In genomic region chr2:21118302-21118920, GRCh38 we compare ENCODE assay signal across 10 cellular contexts. TPM values are rescaled to one million over a fixed set of nuclear protein-coding genes. Genes with fewer than 3 reads are reported as not detected.
DNase-seq lines count a peak whose midpoint lies in the region; ATAC-seq and TF ChIP-seq lines count a peak whose summit lies in the region.
"Had no signal": no experiment of that assay in that cellular context is flagged by ENCODE, and none has a peak within 500 bp of the region (broad histone marks: within the 10 kb centered on the region; RNA-seq: fewer than 3 reads in every experiment).

No MANE protein-coding gene starts in this region.

- no peak overlapping the region for H3K27ac Mint-ChIP-seq in HFFc6

- H3K27me3 Mint-ChIP-seq in HFFc6 (ENCODE audit: insufficient read depth), result peaks cover 2% of the 10 kb centered on the region; the same call in 1 of the 2 replicates

- H3K27ac ChIP-seq in dorsolateral prefrontal cortex, result no peak overlapping the region
- H3K27ac ChIP-seq: BLaER1, pancreas had no signal

- no peaks in the 10 kb centered on the region for H3K36me3 Mint-ChIP-seq in HFFc6 (ENCODE audit: low read depth)

- peaks cover 0 to 34% (median 3%) of the 10 kb centered on the region in 45 donors for H3K27me3 ChIP-seq in dorsolateral prefrontal cortex
- H3K27me3 ChIP-seq: BLaER1 had no signal

- no peaks in the 10 kb centered on the region for H3K4me1 Mint-ChIP-seq in HFFc6 (ENCODE audit: low read depth)

- no peak for ATAC-seq in GM18502 (IDR thresholded peaks at IDR 0.05; ENCODE audit: poor library complexity, unreplicated experiment)

- intact Hi-C loops in dorsolateral prefrontal cortex (cut with DNase I), result loop anchor here in 1 of 2 donors (5.0 kb wide), 2 partner anchors 76 to 456 kb away; partner anchors contain the start of gene APOB

- no peak overlapping the region for H3K4me3 ChIP-seq in dorsolateral prefrontal cortex
- H3K4me3 ChIP-seq: BLaER1, pancreas had no signal

- H3K4me3 Mint-ChIP-seq in HFFc6, result no peak overlapping the region

- TF ChIP-seq CTCF in HFFc6 (IDR thresholded peaks at IDR 0.05), result peak; percentile 65
- peak in 55 of 56 donors; percentile 40 to 82 (median 62) for TF ChIP-seq CTCF in dorsolateral prefrontal cortex (IDR thresholded peaks at IDR 0.05 in 54 of 56, conservative IDR thresholded peaks at IDR 0.05 in 2 of 56; ENCODE audit: low read depth in 1 of 56, partially characterized antibody in 56 of 56)

- peaks cover 30% of the 10 kb centered on the region for H3K9me3 Mint-ChIP-seq in HFFc6

- DNase-seq in NCI-H1417 (lab: John Stamatoyannopoulos, UW) (peak; percentile 7 to 49 (median 13)), NCI-H1417 treated with DMSO at 0.1 percent for 48 hours (lab: John Stamatoyannopoulos, UW) (no peak), HFFc6 (peak; percentile 4), NCI-H82 (lab: John Stamatoyannopoulos, UW) (peak; percentile 76), dorsolateral prefrontal cortex (peak in 3 of 10 donors; percentile 6 to 59 (median 47)), mucosa of gallbladder (ENCODE audit: low spot score) (peak; percentile 48), T1000 (lab: John Stamatoyannopoulos, UW) (no peak)

RNA-seq across cellular contexts. Expression of gene TDRD15, which starts 5.4 kb away (rescaled TPM):
- not detected for total RNA-seq in HFFc6 (2021; fragmentation: NEBNext Ultra II Directional; extraction: Animal tissue kit (Norgen Biotek cat#: 25700))
- total RNA-seq in dorsolateral prefrontal cortex (under 1 TPM in 20 of 120 experiments, not detected in 100; 0.07 to 0.19 (median 0.10) TPM), mucosa of gallbladder (not detected)
- total RNA-seq: pancreas had no signal

Comparison
In these comparisons a context has a peak if more than half of its experiments do, and no peak if none do; other contexts are left out.
1. DNase-seq: peak in NCI-H1417 (3 of 3), HFFc6 (single experiment), NCI-H82 (single experiment) and mucosa of gallbladder (single experiment); none in NCI-H1417 treated with DMSO at 0.1 percent for 48 hours (single experiment) and T1000 (single experiment).